21 cellular contexts compared by ENCODE assay signal in genomic region chr2:182057002-182057401, GRCh38.
"Had no signal": no experiment of that assay in that cellular context is flagged by ENCODE, and none has a peak within 500 bp of the region (broad histone marks: within the 10 kb centered on the region; RNA-seq: fewer than 3 reads in every experiment).

No MANE protein-coding gene starts in this region.

- ATAC-seq: gastroesophageal sphincter; left cardiac atrium; natural killer cell treated with Interleukin-12 subunit alpha and Interleukin-12 subunit beta and Interleukin-15 and Interleukin-18, amount 100 ng/mL, for 72 hours; psoas muscle; sciatic nerve; stimulated activated naive B cell treated with anti-CD40 and anti-IgM and Interleukin-4, amounts not matched to agents 10 μg/mL and 1 μg/mL and 100 μg/mL, for 72 hours; stimulated activated naive CD8-positive, alpha-beta T cell treated with anti-CD3 and anti-CD28 coated beads, Interleukin-15, amount 100 ng/mL, for 72 hours; upper lobe of right lung had no signal

- H3K36me3 Mint-ChIP-seq: immature natural killer cell; natural killer cell treated with Interleukin-12 subunit alpha and Interleukin-12 subunit beta and Interleukin-15 and Interleukin-18, amount 100 ng/mL, for 72 hours; stimulated activated naive B cell treated with anti-CD40 and anti-IgM and Interleukin-4, amounts not matched to agents 10 μg/mL and 1 μg/mL and 100 μg/mL, for 72 hours had no signal

- H3K9me3 Mint-ChIP-seq: stimulated activated naive B cell treated with anti-CD40 and anti-IgM and Interleukin-4, amounts not matched to agents 10 μg/mL and 1 μg/mL and 100 μg/mL, for 72 hours had no signal

- FAIRE-seq: endometrium, kidney had no signal

- DNase-seq: effector memory CD4-positive, alpha-beta T cell; glutamatergic neuron; immature natural killer cell; kidney; left cardiac atrium; left ventricle myocardium inferior; mesenchymal stem cell; midbrain; psoas muscle; spleen; stimulated activated CD4-positive, alpha-beta T cell treated with anti-CD3 and anti-CD28 coated beads, Interleukin-15, amount 100 ng/mL, for 24 hours; stimulated activated CD4-positive, alpha-beta T cell treated with anti-CD3 and anti-CD28 coated beads, Interleukin-1b, Interleukin-23, amount 100 ng/mL, for 48 hours; stimulated activated CD4-positive, alpha-beta T cell treated with anti-CD3 and anti-CD28 coated beads, Interleukin-4, amount 100 ng/mL, for 4 hours; stimulated activated naive B cell treated with anti-CD40 and anti-IgM and Interleukin-4, amounts not matched to agents 10 μg/mL and 1 μg/mL and 100 μg/mL, for 72 hours; stimulated activated naive CD8-positive, alpha-beta T cell treated with anti-CD3 and anti-CD28 coated beads, Interleukin-15, amount 100 ng/mL, for 72 hours; testis; upper lobe of right lung had no signal

- H3K4me3 Mint-ChIP-seq: immature natural killer cell; natural killer cell treated with Interleukin-12 subunit alpha and Interleukin-12 subunit beta and Interleukin-15 and Interleukin-18, amount 100 ng/mL, for 72 hours; stimulated activated naive B cell treated with anti-CD40 and anti-IgM and Interleukin-4, amounts not matched to agents 10 μg/mL and 1 μg/mL and 100 μg/mL, for 72 hours; stimulated activated naive CD8-positive, alpha-beta T cell treated with anti-CD3 and anti-CD28 coated beads, Interleukin-15, amount 100 ng/mL, for 72 hours had no signal

- H3K27ac Mint-ChIP-seq: immature natural killer cell; natural killer cell treated with Interleukin-12 subunit alpha and Interleukin-12 subunit beta and Interleukin-15 and Interleukin-18, amount 100 ng/mL, for 72 hours; stimulated activated naive B cell treated with anti-CD40 and anti-IgM and Interleukin-4, amounts not matched to agents 10 μg/mL and 1 μg/mL and 100 μg/mL, for 72 hours; stimulated activated naive CD8-positive, alpha-beta T cell treated with anti-CD3 and anti-CD28 coated beads, Interleukin-15, amount 100 ng/mL, for 72 hours had no signal

- H3K4me1 Mint-ChIP-seq: immature natural killer cell; stimulated activated naive CD8-positive, alpha-beta T cell treated with anti-CD3 and anti-CD28 coated beads, Interleukin-15, amount 100 ng/mL, for 72 hours had no signal
